32 cellular contexts compared by ENCODE assay signal in the genomic region with DNA sequence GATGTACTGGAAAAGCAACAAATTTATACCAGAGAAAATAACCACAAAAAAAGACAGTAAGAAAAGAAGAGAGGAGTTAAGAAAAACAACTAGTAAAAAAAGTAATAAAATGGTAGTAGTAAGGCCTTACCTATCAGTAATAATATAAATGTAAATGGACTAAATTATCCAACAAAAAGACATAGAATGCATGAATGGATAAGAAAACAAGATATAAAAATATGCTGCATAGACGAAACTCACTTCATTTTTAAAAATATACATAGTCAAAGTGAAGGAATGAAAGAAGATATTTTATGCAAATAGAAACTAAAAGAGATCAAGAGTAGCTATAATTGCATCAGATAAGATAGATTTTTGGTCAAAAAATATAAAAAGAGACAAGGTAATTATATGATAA.
"Had no signal": no experiment of that assay in that cellular context is flagged by ENCODE, and none has a peak within 500 bp of the region (broad histone marks: within the 10 kb centered on the region; RNA-seq: fewer than 3 reads in every experiment).

No MANE protein-coding gene starts in this region.

- ATAC-seq: activated naive CD4-positive, alpha-beta T cell treated with anti-CD3 and anti-CD28 coated beads, Interleukin-2, amount 50 U/mL, for 72 hours; activated naive CD8-positive, alpha-beta T cell treated with anti-CD3 and anti-CD28 coated beads, Interleukin-2, amount 50 U/mL, for 24 hours; activated T-cell treated with anti-CD3 and anti-CD28 coated beads, Interleukin-2, amount 50 U/mL, for 4 hours; activated T-cell treated with anti-CD3 and anti-CD28 coated beads, Interleukin-2, amount 50 U/mL, for 72 hours; activated T-helper 17 cell treated with anti-CD3 and anti-CD28 coated beads, Interleukin-2, amount 50 U/mL, for 72 hours; body of pancreas had no signal

- H3K27me3 ChIP-seq: adrenal gland, ascending aorta, body of pancreas, brain microvascular endothelial cell, breast epithelium, cardiac muscle cell had no signal

- H3K4me3 ChIP-seq: adrenal gland, ascending aorta, body of pancreas, breast epithelium, cardiac muscle cell had no signal

- DNase-seq: activated effector memory CD4-positive, alpha-beta T cell treated with anti-CD3 and anti-CD28 coated beads, Interleukin-2, amount 50 U/mL, for 16 hours; activated effector memory CD4-positive, alpha-beta T cell treated with Interleukin-2 at 50 U/mL for 16 hours; activated gamma-delta T cell; activated gamma-delta T cell treated with Interleukin-2 at 50 U/mL for 16 hours; activated naive CD4-positive, alpha-beta T cell; activated naive CD4-positive, alpha-beta T cell treated with anti-CD3 and anti-CD28 coated beads for 36 hours; activated naive CD4-positive, alpha-beta T cell treated with anti-CD3 and anti-CD28 coated beads, Interleukin-2, amount 10 ng/mL, durations not matched to agents 7 days and 5 days; activated naive CD4-positive, alpha-beta T cell treated with anti-CD3 and anti-CD28 coated beads, Interleukin-2, amount 50 U/mL, for 16 hours; activated naive CD4-positive, alpha-beta T cell treated with Interleukin-2 at 50 U/mL for 16 hours; activated naive CD8-positive, alpha-beta T cell treated with anti-CD3 and anti-CD28 coated beads for 36 hours; activated naive CD8-positive, alpha-beta T cell treated with anti-CD3 and anti-CD28 coated beads, Interleukin-2, amount 10 ng/mL, durations not matched to agents 7 days and 5 days; activated naive CD8-positive, alpha-beta T cell treated with anti-CD3 and anti-CD28 coated beads, Interleukin-2, amount 50 U/mL, for 24 hours; activated T-cell treated with anti-CD3 and anti-CD28 coated beads, Interleukin-2, amount 50 U/mL, for 24 hours; activated T-cell treated with anti-CD3 and anti-CD28 coated beads, Interleukin-2, amount 50 U/mL, for 4 hours; activated T-cell treated with anti-CD3 and anti-CD28 coated beads, Interleukin-2, amount 50 U/mL, for 48 hours; activated T-cell treated with anti-CD3 and anti-CD28 coated beads, Interleukin-2, amount 50 U/mL, for 72 hours; adrenal gland; amniotic stem cell; amygdala; anterior cingulate cortex; body of pancreas; brain microvascular endothelial cell; caudate nucleus; central memory CD4-positive, alpha-beta T cell; cerebellar nuclear complex had no signal

- H3K9me3 ChIP-seq: adrenal gland, body of pancreas had no signal

- H3K4me1 ChIP-seq: adrenal gland, ascending aorta, body of pancreas, breast epithelium had no signal

- H3K27ac ChIP-seq: adrenal gland, ascending aorta, body of pancreas, brain microvascular endothelial cell, breast epithelium, cardiac muscle cell had no signal

- FAIRE-seq: astrocyte, bronchial epithelial cell had no signal

- H3K36me3 ChIP-seq: adrenal gland, ascending aorta, brain microvascular endothelial cell, breast epithelium, cardiac muscle cell had no signal
